ENCODE assay signal across 8 cellular contexts in the genomic region with DNA sequence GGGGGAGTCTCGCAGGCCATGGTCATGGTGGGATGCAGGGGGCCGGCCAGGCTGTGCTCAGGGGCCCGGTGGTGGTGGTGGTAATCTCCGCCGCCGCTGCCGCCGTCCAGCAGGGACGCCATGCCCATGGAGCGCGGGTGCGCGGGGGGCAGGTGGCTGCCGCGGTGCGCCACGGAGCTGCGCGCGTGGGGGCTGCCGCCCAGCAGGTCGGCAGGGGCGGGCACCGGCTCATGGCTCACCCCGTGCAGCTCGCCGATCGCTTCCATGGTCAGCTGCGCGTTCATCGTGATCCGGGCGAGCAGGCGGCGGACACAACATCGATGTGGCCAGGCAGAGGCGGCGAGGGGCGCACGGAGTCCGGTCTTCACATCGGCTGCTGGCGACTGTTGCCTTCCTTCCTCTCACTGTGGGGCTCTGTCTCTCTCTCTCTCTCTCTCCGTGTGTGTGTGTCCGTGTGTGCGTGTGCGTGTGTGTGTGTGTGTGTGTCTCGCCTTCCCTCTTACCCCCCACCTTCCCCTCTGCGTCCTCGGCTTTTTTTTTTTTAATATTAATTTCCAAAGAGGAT. TPM values are rescaled to one million over a fixed set of nuclear protein-coding genes. Genes with fewer than 3 reads are reported as not detected.
DNase-seq lines count a peak whose midpoint lies in the region; ATAC-seq and TF ChIP-seq lines count a peak whose summit lies in the region.

No MANE protein-coding gene starts in this region.

- ATAC-seq in HG03469 (IDR thresholded peaks at IDR 0.05; ENCODE audit: unreplicated experiment) (no peak), HG03039 (IDR thresholded peaks at IDR 0.05; ENCODE audit: unreplicated experiment) (no peak)

- H3K4me1 Mint-ChIP-seq in activated naive CD4-positive, alpha-beta T cell treated with anti-CD3 and anti-CD28 coated beads, Interleukin-2, amount 10 ng/mL, durations not matched to agents 7 days and 5 days = peaks cover 19% of the 10 kb centered on the region

- H3K4me3 ChIP-seq in cardiac fibroblast (replicated peaks in 1 of 2; ENCODE audit: low read depth in 2 of 2, low read length in 2 of 2) = peak overlapping the region; percentile 41 to 48
- H3K4me3 ChIP-seq in mononuclear cell (ENCODE audit: low read length) = peak overlapping the region; percentile 24

- H3K27ac Mint-ChIP-seq in activated naive CD4-positive, alpha-beta T cell treated with anti-CD3 and anti-CD28 coated beads, Interleukin-2, amount 10 ng/mL, durations not matched to agents 7 days and 5 days = no peak overlapping the region

- H3K4me1 ChIP-seq in mononuclear cell (ENCODE audit: insufficient read depth, low read length) = peaks cover 25% of the 10 kb centered on the region

- no peak for DNase-seq in activated naive CD4-positive, alpha-beta T cell treated with anti-CD3 and anti-CD28 coated beads, Interleukin-2, amount 10 ng/mL, durations not matched to agents 7 days and 5 days
- DNase-seq in activated naive CD4-positive, alpha-beta T cell (lab: John Stamatoyannopoulos, UW) = no peak
- DNase-seq in NCI-H146 (lab: John Stamatoyannopoulos, UW) = peak; percentile 48
- peak in 1 of 2 donors; percentile 18 for DNase-seq in cardiac fibroblast (ENCODE audit: low read depth in 2 of 2)
- no peak for DNase-seq in CD1c-positive myeloid dendritic cell (ENCODE audit: extremely low spot score)

- H3K36me3 Mint-ChIP-seq in activated naive CD4-positive, alpha-beta T cell treated with anti-CD3 and anti-CD28 coated beads, Interleukin-2, amount 10 ng/mL, durations not matched to agents 7 days and 5 days = no peaks in the 10 kb centered on the region

- CTCF ChIA-PET in activated naive CD4-positive, alpha-beta T cell treated with anti-CD3 and anti-CD28 coated beads, Interleukin-2, amount 10 ng/mL, durations not matched to agents 7 days and 5 days (lab: Charles Lee) = no interaction called here

- peaks cover 100% of the 10 kb centered on the region for H3K27me3 Mint-ChIP-seq in activated naive CD4-positive, alpha-beta T cell treated with anti-CD3 and anti-CD28 coated beads, Interleukin-2, amount 10 ng/mL, durations not matched to agents 7 days and 5 days

- H3K4me3 Mint-ChIP-seq in activated naive CD4-positive, alpha-beta T cell treated with anti-CD3 and anti-CD28 coated beads, Interleukin-2, amount 10 ng/mL, durations not matched to agents 7 days and 5 days = peak overlapping the region; percentile 66

- no peak for TF ChIP-seq CTCF in cardiac fibroblast (IDR thresholded peaks at IDR 0.05; ENCODE audit: low read depth, low read length)

- H3K27me3 ChIP-seq in mononuclear cell (ENCODE audit: insufficient read depth, low read length) = peaks cover 89% of the 10 kb centered on the region

- no peaks in the 10 kb centered on the region for H3K9me3 Mint-ChIP-seq in activated naive CD4-positive, alpha-beta T cell treated with anti-CD3 and anti-CD28 coated beads, Interleukin-2, amount 10 ng/mL, durations not matched to agents 7 days and 5 days

- no peaks in the 10 kb centered on the region for H3K9me3 ChIP-seq in mononuclear cell (ENCODE audit: low read depth, low read length)

RNA-seq across cellular contexts. Expression of gene ONECUT1, which starts 0.5 kb away (rescaled TPM):
- total RNA-seq in mononuclear cell = 0.10 TPM
